8 cellular contexts compared by ENCODE assay signal in the genomic region with DNA sequence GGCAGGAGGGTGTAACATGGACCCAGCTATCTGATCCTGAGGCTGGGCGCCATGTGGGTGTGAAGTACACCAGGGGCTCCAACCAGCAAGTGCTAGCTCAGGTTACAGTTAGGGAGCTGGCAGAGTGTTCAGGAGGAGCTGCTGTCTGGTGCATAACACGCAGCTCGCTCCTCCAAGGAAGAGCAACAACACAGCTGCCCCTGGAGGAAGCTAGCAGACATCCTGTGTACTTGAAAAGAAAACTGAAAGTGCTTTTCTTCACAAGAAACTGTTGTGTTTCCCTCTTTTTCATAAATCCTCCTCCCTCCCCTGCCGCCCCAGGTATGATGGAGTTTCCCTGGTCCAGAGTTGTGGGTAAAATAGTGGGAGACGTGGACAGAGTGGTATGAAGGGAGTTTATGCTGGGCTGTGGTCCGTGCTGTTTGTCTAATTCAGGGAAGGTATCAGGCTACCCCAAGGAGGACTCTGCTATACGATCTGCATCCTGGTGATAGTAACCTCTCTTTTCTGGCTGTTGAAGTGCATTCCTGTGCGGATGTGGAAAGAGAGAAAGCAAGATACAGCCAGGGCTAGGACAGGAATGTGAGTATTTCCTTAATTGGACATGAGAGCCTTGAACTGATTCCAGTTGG. TPM values are rescaled to one million over a fixed set of nuclear protein-coding genes. Genes with fewer than 3 reads are reported as not detected.
DNase-seq lines count a peak whose midpoint lies in the region; ATAC-seq and TF ChIP-seq lines count a peak whose summit lies in the region.

No MANE protein-coding gene starts in this region.

- H3K4me2 ChIP-seq in PC-3 (ENCODE audit: low read length), result peak overlapping the region; percentile 46; the same call in 1 of the 2 replicates

- H3K36me3 ChIP-seq in PC-3 (ENCODE audit: low read depth, low read length), result no peaks in the 10 kb centered on the region
- H3K36me3 ChIP-seq in stomach smooth muscle (ENCODE audit: control insufficient read depth in 2 of 2, insufficient read depth in 2 of 2, low read length in 2 of 2), result no peaks in the 10 kb centered on the region
- no peaks in the 10 kb centered on the region for H3K36me3 ChIP-seq in BE2C

- H3K27ac ChIP-seq in PC-3 (ENCODE audit: low read length) (no peak overlapping the region), stomach smooth muscle (ENCODE audit: low read length) (peak overlapping the region; percentile 86)

- intact Hi-C loops in PC-3 (cut with micrococcal nuclease), result no loop called here

- peak; percentile 43 for DNase-seq in stimulated activated CD4-positive, alpha-beta T cell treated with anti-CD3 and anti-CD28 coated beads, Interleukin-15, amount 100 ng/mL, for 24 hours
- DNase-seq in stimulated activated CD4-positive, alpha-beta T cell treated with anti-CD3 and anti-CD28 coated beads, Interleukin-1b, Interleukin-23, amount 100 ng/mL, for 48 hours, result no peak
- DNase-seq in PC-3 (no peak), astrocyte of the spinal cord (ENCODE audit: low read depth, low spot score) (peak; percentile 65), kidney tubule cell (ENCODE audit: low spot score) (peak; percentile 51), BE2C (no peak)

- H3K9me2 ChIP-seq in PC-3 (replicated peaks; ENCODE audit: low read length), result no peaks in the 10 kb centered on the region

- no peaks in the 10 kb centered on the region for H3F3A ChIP-seq in PC-3 (ENCODE audit: low read length, unreplicated experiment)

- H3K27me3 ChIP-seq in PC-3 (ENCODE audit: low read length) (0 out of 2 replicates have a peak, but pooled peaks cover 2% of the 10 kb centered on the region), stomach smooth muscle (ENCODE audit: control insufficient read depth in 1 of 2, insufficient read depth in 2 of 2, low read length in 2 of 2) (no peaks in the 10 kb centered on the region), BE2C (no peaks in the 10 kb centered on the region)

- H3K9ac ChIP-seq in PC-3 (ENCODE audit: low read length) (no peak overlapping the region), stomach smooth muscle (ENCODE audit: low read length in 2 of 2) (peak overlapping the region; percentile 67 to 72)

- H4K20me1 ChIP-seq in PC-3 (ENCODE audit: low read length), result no peaks in the 10 kb centered on the region

- in situ Hi-C loops in astrocyte of the spinal cord (cut with HindIII; ENCODE audit: low sequenced_read_pairs), result no loop called here

- no peaks in the 10 kb centered on the region for H3K79me2 ChIP-seq in PC-3 (ENCODE audit: low read length)

- TF ChIP-seq CTCF in PC-3 (conservative IDR thresholded peaks at IDR 0.05; ENCODE audit: low read depth, low read length) (no peak), astrocyte of the spinal cord (IDR thresholded peaks at IDR 0.05; ENCODE audit: low read depth, low read length) (no peak), BE2C (IDR thresholded peaks at IDR 0.05; ENCODE audit: low read depth, low read length) (no peak)

- CTCF ChIA-PET in PC-3 (lab: Charles Lee), result no interaction called here

- no peaks in the 10 kb centered on the region for H3K4me1 ChIP-seq in PC-3 (ENCODE audit: insufficient read depth, low read length)
- H3K4me1 ChIP-seq in stomach smooth muscle (ENCODE audit: control insufficient read depth, insufficient read depth, low read length), result peaks cover 23% of the 10 kb centered on the region
- H3K4me1 ChIP-seq in BE2C, result no peaks in the 10 kb centered on the region

- POLR2A ChIA-PET in PC-3 (lab: Charles Lee; ENCODE audit: unreplicated experiment), result no interaction called here

- no peak overlapping the region for H2AFZ ChIP-seq in PC-3 (ENCODE audit: low read length)

- H3K4me3 ChIP-seq in PC-3 (ENCODE audit: low read length), result no peak overlapping the region
- peak overlapping the region; percentile 1 for H3K4me3 ChIP-seq in astrocyte of the spinal cord (ENCODE audit: low read depth, low read length)
- peak overlapping the region; percentile 70 to 74 for H3K4me3 ChIP-seq in stomach smooth muscle (ENCODE audit: low read length in 2 of 2)
- H3K4me3 ChIP-seq in BE2C (ENCODE audit: low read depth, low read length), result no peak overlapping the region

- H3K9me3 ChIP-seq in PC-3 (ENCODE audit: low read length) (no peaks in the 10 kb centered on the region), stomach smooth muscle (ENCODE audit: control insufficient read depth in 2 of 2, low read length in 2 of 2) (no peaks in the 10 kb centered on the region), BE2C (no peaks in the 10 kb centered on the region)

- BruUV-seq in PC-3 (replicated peaks; lab: Mats Ljungman, UMichigan), result no TSS peak

- ATAC-seq in HG02943 (IDR thresholded peaks at IDR 0.05; ENCODE audit: low read depth, unreplicated experiment) (peak; percentile 50), PC-3 (no peak; the same call in 1 of the 2 replicates)

RNA-seq across cellular contexts. Expression of a gene that starts 6.1 kb away (rescaled TPM):
- 0.40 and 5.8 TPM in 2 replicates for total RNA-seq in PC-3 (2014; rRNA removed)
- polyA plus RNA-seq in BE2C (2012; ENCODE audit: insufficient read depth, insufficient read length, low read depth), result 9.8 TPM

Comparison
In these comparisons a context has a peak if more than half of its experiments do, and no peak if none do; other contexts are left out.
1. DNase-seq: peak in stimulated activated CD4-positive, alpha-beta T cell treated with anti-CD3 and anti-CD28 coated beads, Interleukin-15, amount 100 ng/mL, for 24 hours (single experiment), astrocyte of the spinal cord (single experiment) and kidney tubule cell (single experiment); none in stimulated activated CD4-positive, alpha-beta T cell treated with anti-CD3 and anti-CD28 coated beads, Interleukin-1b, Interleukin-23, amount 100 ng/mL, for 48 hours (single experiment), PC-3 (single experiment) and BE2C (single experiment).
2. H3K4me3 ChIP-seq: peak in astrocyte of the spinal cord (single experiment) and stomach smooth muscle (2 of 2); none in PC-3 (single experiment) and BE2C (single experiment).